ENCODE assay signal across 25 cellular contexts in the genomic region with DNA sequence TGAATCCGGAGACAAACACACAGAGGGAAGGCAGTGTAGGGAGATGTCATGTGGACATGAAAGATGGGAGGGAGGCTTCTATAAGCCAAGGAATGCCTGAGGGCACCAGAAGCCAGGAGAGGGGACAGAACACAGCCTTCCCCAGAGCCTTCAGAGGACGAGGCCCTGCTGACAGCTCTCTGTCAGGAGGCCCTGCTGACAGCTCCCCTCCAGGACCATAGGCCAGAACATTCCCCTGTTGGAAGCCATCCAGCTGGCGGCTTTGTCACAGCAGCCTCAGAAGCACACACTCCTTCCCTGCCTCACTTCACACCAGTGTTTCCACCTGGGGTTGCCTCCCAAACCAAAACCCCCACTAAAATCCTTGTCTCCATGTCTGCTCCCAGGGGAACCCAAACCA.
DNase-seq lines count a peak whose midpoint lies in the region; ATAC-seq and TF ChIP-seq lines count a peak whose summit lies in the region.
"Had no signal": no experiment of that assay in that cellular context is flagged by ENCODE, and none has a peak within 500 bp of the region (broad histone marks: within the 10 kb centered on the region; RNA-seq: fewer than 3 reads in every experiment).

No MANE protein-coding gene starts in this region.

- 0 out of 22 replicates have a peak, but pooled peaks cover 0 to 6% (median 0%) of the 10 kb centered on the region in 11 experiments for H3K36me3 ChIP-seq in BLaER1 treated with 17β-estradiol and CSF1 and Interleukin-3, amounts not matched to agents 10 nM and 100 nM
- H3K36me3 ChIP-seq in heart left ventricle (no peaks in the 10 kb centered on the region), parathyroid adenoma (ENCODE audit: control insufficient read depth, insufficient read depth, low read length) (no peaks in the 10 kb centered on the region)
- H3K36me3 ChIP-seq: colonic mucosa, prostate gland had no signal

- peaks cover 48% of the 10 kb centered on the region for H3K79me2 ChIP-seq in parathyroid adenoma

- peak; percentile 76 to 90 (median 84) for ATAC-seq in heart left ventricle
- ATAC-seq: activated T-cell treated with anti-CD3 and anti-CD28 coated beads, Interleukin-2, amount 50 U/mL, for 72 hours had no signal

- peaks cover 15 to 66% (median 42%) of the 10 kb centered on the region in 11 experiments for H3K9me3 ChIP-seq in BLaER1 treated with 17β-estradiol and CSF1 and Interleukin-3, amounts not matched to agents 10 nM and 100 nM (replicated peaks in 1 of 11)
- H3K9me3 ChIP-seq in heart left ventricle (peaks cover 0 to 8% (median 0%) of the 10 kb centered on the region in 12 donors), parathyroid adenoma (ENCODE audit: control insufficient read depth, low read length) (no peaks in the 10 kb centered on the region)
- H3K9me3 ChIP-seq: colonic mucosa, prostate gland had no signal

- H3K27me3 Mint-ChIP-seq in activated T-helper 1 cell treated with anti-CD3 and anti-CD28 coated beads, Interleukin-12 subunit alpha, Interleukin-12 subunit beta, Interleukin-2, Interleukin-4 antibody, amounts not matched to agents 30 ng/mL and 10 ng/mL and 1 ng/mL, durations not matched to agents 14 hours and 24 hours and 36 hours (ENCODE audit: insufficient read depth), result no peaks in the 10 kb centered on the region

- no peak for TF ChIP-seq POLR2A in heart left ventricle (IDR thresholded peaks at IDR 0.05)

- peaks cover 39% of the 10 kb centered on the region for H3K4me1 Mint-ChIP-seq in activated T-helper 1 cell treated with anti-CD3 and anti-CD28 coated beads, Interleukin-12 subunit alpha, Interleukin-12 subunit beta, Interleukin-2, Interleukin-4 antibody, amounts not matched to agents 30 ng/mL and 10 ng/mL and 1 ng/mL, durations not matched to agents 14 hours and 24 hours and 36 hours (ENCODE audit: low read depth)

- H2AFZ ChIP-seq in parathyroid adenoma, result no peak overlapping the region

- peaks cover 27 to 59% (median 41%) of the 10 kb centered on the region in 10 experiments for H3K4me1 ChIP-seq in BLaER1 treated with 17β-estradiol and CSF1 and Interleukin-3, amounts not matched to agents 10 nM and 100 nM
- H3K4me1 ChIP-seq in heart left ventricle (peaks cover 0 to 43% (median 10%) of the 10 kb centered on the region in 12 donors), parathyroid adenoma (peaks cover 78% of the 10 kb centered on the region)
- H3K4me1 ChIP-seq: colonic mucosa, prostate gland had no signal

- no peaks in the 10 kb centered on the region for H4K20me1 ChIP-seq in BLaER1 treated with 17β-estradiol and CSF1 and Interleukin-3, amounts not matched to agents 10 nM and 100 nM

- H3K9me3 Mint-ChIP-seq in activated T-helper 1 cell treated with anti-CD3 and anti-CD28 coated beads, Interleukin-12 subunit alpha, Interleukin-12 subunit beta, Interleukin-2, Interleukin-4 antibody, amounts not matched to agents 30 ng/mL and 10 ng/mL and 1 ng/mL, durations not matched to agents 14 hours and 24 hours and 36 hours, result peaks cover 41% of the 10 kb centered on the region

- H3K36me3 Mint-ChIP-seq in activated T-helper 1 cell treated with anti-CD3 and anti-CD28 coated beads, Interleukin-12 subunit alpha, Interleukin-12 subunit beta, Interleukin-2, Interleukin-4 antibody, amounts not matched to agents 30 ng/mL and 10 ng/mL and 1 ng/mL, durations not matched to agents 14 hours and 24 hours and 36 hours (ENCODE audit: low read depth), result peaks cover 23% of the 10 kb centered on the region

- peak overlapping the region in 9 of 11 experiments; percentile 4 to 51 (median 24); a peak in 9 of 22 replicates for H3K27ac ChIP-seq in BLaER1 treated with 17β-estradiol and CSF1 and Interleukin-3, amounts not matched to agents 10 nM and 100 nM
- H3K27ac ChIP-seq in heart left ventricle (no peak overlapping the region), parathyroid adenoma (peak overlapping the region; percentile 96)
- H3K27ac ChIP-seq: C4-2B, colonic mucosa, prostate gland had no signal

- H3K4me2 ChIP-seq in BLaER1 treated with 17β-estradiol and CSF1 and Interleukin-3, amounts not matched to agents 10 nM and 100 nM, result peak overlapping the region; percentile 3 to 79 (median 49)
- no peak overlapping the region for H3K4me2 ChIP-seq in parathyroid adenoma (ENCODE audit: low read length)

- DNase-seq in NCI-H345 (lab: John Stamatoyannopoulos, UW) (peak; percentile 85), heart left ventricle (peak; percentile 41 to 85 (median 78)), NOMO-1 treated with DMSO at 0.1 percent for 48 hours (lab: John Stamatoyannopoulos, UW; ENCODE audit: unreplicated experiment) (no peak), NCI-H526 treated with DMSO at 0.1 percent for 48 hours (lab: John Stamatoyannopoulos, UW) (no peak)
- no peak for DNase-seq in activated T-helper 1 cell treated with anti-CD3 and anti-CD28 coated beads, Interleukin-12 subunit alpha, Interleukin-12 subunit beta, Interleukin-2, Interleukin-4 antibody, amounts not matched to agents 30 ng/mL and 10 ng/mL and 1 ng/mL, durations not matched to agents 14 hours and 24 hours and 36 hours (ENCODE audit: low spot score)
- DNase-seq: activated CD4-positive, alpha-beta T cell treated with anti-CD3 and anti-CD28 coated beads, Interleukin-2, amount 10 ng/mL, durations not matched to agents 24 days and 14 days; activated naive CD4-positive, alpha-beta T cell treated with anti-CD3 and anti-CD28 coated beads for 36 hours; activated T-cell treated with anti-CD3 and anti-CD28 coated beads, Interleukin-2, amount 50 U/mL, for 72 hours; amniotic stem cell; colonic mucosa; effector memory CD4-positive, alpha-beta T cell; foreskin fibroblast; HFFc6; KBM-7; mammary epithelial cell; NCI-H2029 treated with DMSO at 0.1 percent for 48 hours; stimulated activated CD8-positive, alpha-beta memory T cell treated with anti-CD3 and anti-CD28 coated beads, Interleukin-4, amount 100 ng/mL, for 48 hours; SW 1271; T1000; trophoblast cell had no signal

- H3K4me3 ChIP-seq in BLaER1 treated with 17β-estradiol and CSF1 and Interleukin-3, amounts not matched to agents 10 nM and 100 nM, result no peak overlapping the region
- H3K4me3 ChIP-seq in heart left ventricle (no peak overlapping the region), parathyroid adenoma (ENCODE audit: low read depth, low read length) (no peak overlapping the region)
- H3K4me3 ChIP-seq: colonic mucosa, prostate gland had no signal

- H3K9ac ChIP-seq in BLaER1 treated with 17β-estradiol and CSF1 and Interleukin-3, amounts not matched to agents 10 nM and 100 nM, result 0 out of 22 replicates have a peak overlapping the region, but pooled peaks of 2 of the 11 experiments have one; percentile 7 to 23
- no peak overlapping the region for H3K9ac ChIP-seq in parathyroid adenoma

- H3K27me3 ChIP-seq in BLaER1 treated with 17β-estradiol and CSF1 and Interleukin-3, amounts not matched to agents 10 nM and 100 nM, result no peaks in the 10 kb centered on the region
- no peaks in the 10 kb centered on the region for H3K27me3 ChIP-seq in heart left ventricle
- H3K27me3 ChIP-seq in parathyroid adenoma (ENCODE audit: control insufficient read depth, insufficient read depth, low read length), result no peaks in the 10 kb centered on the region
- H3K27me3 ChIP-seq: colonic mucosa had no signal

- TF ChIP-seq CTCF in heart left ventricle (IDR thresholded peaks at IDR 0.05) (no peak), parathyroid adenoma (IDR thresholded peaks at IDR 0.05) (no peak)

- intact Hi-C loops in heart left ventricle (cut with DNase I), result loop anchor here in 2 of 10 donors (10.0 kb wide), 2 partner anchors 126 to 174 kb away; a partner anchor contains a TSS
- intact Hi-C loops in activated T-helper 1 cell treated with anti-CD3 and anti-CD28 coated beads, Interleukin-12 subunit alpha, Interleukin-12 subunit beta, Interleukin-2, Interleukin-4 antibody, amounts not matched to agents 30 ng/mL and 10 ng/mL and 1 ng/mL, durations not matched to agents 14 hours and 24 hours and 36 hours (cut with micrococcal nuclease), result loop anchor here (10.0 kb wide), 2 partner anchors 206 to 526 kb away; no protein-coding TSS in a partner anchor

- no peak overlapping the region for H3K27ac Mint-ChIP-seq in activated T-helper 1 cell treated with anti-CD3 and anti-CD28 coated beads, Interleukin-12 subunit alpha, Interleukin-12 subunit beta, Interleukin-2, Interleukin-4 antibody, amounts not matched to agents 30 ng/mL and 10 ng/mL and 1 ng/mL, durations not matched to agents 14 hours and 24 hours and 36 hours
- H3K27ac Mint-ChIP-seq: activated CD4-positive, alpha-beta T cell treated with anti-CD3 and anti-CD28 coated beads, Interleukin-2, amount 10 ng/mL, durations not matched to agents 24 days and 14 days; activated naive CD4-positive, alpha-beta T cell treated with anti-CD3 and anti-CD28 coated beads for 36 hours; activated T-cell treated with anti-CD3 and anti-CD28 coated beads, Interleukin-2, amount 50 U/mL, for 72 hours; HFFc6 had no signal

- H3K4me3 Mint-ChIP-seq in activated T-helper 1 cell treated with anti-CD3 and anti-CD28 coated beads, Interleukin-12 subunit alpha, Interleukin-12 subunit beta, Interleukin-2, Interleukin-4 antibody, amounts not matched to agents 30 ng/mL and 10 ng/mL and 1 ng/mL, durations not matched to agents 14 hours and 24 hours and 36 hours, result no peak overlapping the region
- H3K4me3 Mint-ChIP-seq: activated CD4-positive, alpha-beta T cell treated with anti-CD3 and anti-CD28 coated beads, Interleukin-2, amount 10 ng/mL, durations not matched to agents 24 days and 14 days; activated naive CD4-positive, alpha-beta T cell treated with anti-CD3 and anti-CD28 coated beads for 36 hours; activated T-cell treated with anti-CD3 and anti-CD28 coated beads, Interleukin-2, amount 50 U/mL, for 72 hours; HFFc6; neural crest cell had no signal

- 34 to 60% (median 50%) methylated on average over 3 of the region's 3 CpGs for WGBS in heart left ventricle, 4 donors

Comparison
In these comparisons a context has a peak if more than half of its experiments do, and no peak if none do; other contexts are left out.
1. H3K27ac ChIP-seq: peak in BLaER1 treated with 17β-estradiol and CSF1 and Interleukin-3, amounts not matched to agents 10 nM and 100 nM (9 of 11) and parathyroid adenoma (single experiment); none in heart left ventricle (0 of 12).
2. DNase-seq: peak in NCI-H345 (single experiment) and heart left ventricle (5 of 5); none in activated T-helper 1 cell treated with anti-CD3 and anti-CD28 coated beads, Interleukin-12 subunit alpha, Interleukin-12 subunit beta, Interleukin-2, Interleukin-4 antibody, amounts not matched to agents 30 ng/mL and 10 ng/mL and 1 ng/mL, durations not matched to agents 14 hours and 24 hours and 36 hours (single experiment), NOMO-1 treated with DMSO at 0.1 percent for 48 hours (single experiment) and NCI-H526 treated with DMSO at 0.1 percent for 48 hours (single experiment).